In genomic region chr2:29611261-29611660, GRCh38 we compare ENCODE assay signal across 24 cellular contexts.
"Had no signal": no experiment of that assay in that cellular context is flagged by ENCODE, and none has a peak within 500 bp of the region (broad histone marks: within the 10 kb centered on the region; RNA-seq: fewer than 3 reads in every experiment).

No MANE protein-coding gene starts in this region.

- H3K4me3 ChIP-seq: neural progenitor cell, ovary, psoas muscle, right lobe of liver, sigmoid colon, stomach, thoracic aorta, thyroid gland, tibial nerve, upper lobe of right lung, uterus had no signal

- DNase-seq: natural killer cell; occipital lobe; ovary; posterior cingulate gyrus; psoas muscle; right cardiac atrium; right lobe of liver; sigmoid colon; small intestine; stimulated activated CD4-positive, alpha-beta T cell treated with anti-CD3 and anti-CD28 coated beads, Interleukin-15, amount 100 ng/mL, for 24 hours; stimulated activated CD4-positive, alpha-beta T cell treated with anti-CD3 and anti-CD28 coated beads, Interleukin-2, amount 100 ng/mL, for 24 hours; stimulated activated CD4-positive, alpha-beta T cell treated with anti-CD3 and anti-CD28 coated beads, Interleukin-2, amount 100 ng/mL, for 48 hours; stimulated activated CD4-positive, alpha-beta T cell treated with anti-CD3 and anti-CD28 coated beads, Interleukin-4, amount 100 ng/mL, for 24 hours; stimulated activated naive B cell treated with anti-CD40 and anti-IgM and Interleukin-4, amounts not matched to agents 10 μg/mL and 1 μg/mL and 100 μg/mL, for 72 hours; stimulated activated naive CD4-positive, alpha-beta T cell treated with Interleukin-2 at 50 U/mL for 16 hours; stomach; thyroid gland; upper lobe of right lung; uterus had no signal

- ATAC-seq: natural killer cell; psoas muscle; right cardiac atrium; right lobe of liver; stimulated activated effector memory CD8-positive, alpha-beta T cell treated with anti-CD3 and anti-CD28 coated beads, Interleukin-12 subunit alpha, Interleukin-12 subunit beta, amount 100 ng/mL, for 72 hours; stimulated activated naive B cell treated with anti-CD40 and anti-IgM and Interleukin-4, amounts not matched to agents 10 μg/mL and 1 μg/mL and 100 μg/mL, for 72 hours; upper lobe of right lung had no signal

- H3K27ac ChIP-seq: neural progenitor cell, ovary, parathyroid adenoma, psoas muscle, right lobe of liver, sigmoid colon, stomach, thoracic aorta, thyroid gland, tibial nerve, upper lobe of right lung, uterus had no signal
